ENCODE assay signal across 13 cellular contexts in genomic region chr19:8449830-8450229, GRCh38. TPM values are rescaled to one million over a fixed set of nuclear protein-coding genes. Genes with fewer than 3 reads are reported as not detected.
DNase-seq lines count a peak whose midpoint lies in the region; TF ChIP-seq lines count a peak whose summit lies in the region.
"Had no signal": no experiment of that assay in that cellular context is flagged by ENCODE, and none has a peak within 500 bp of the region (broad histone marks: within the 10 kb centered on the region; RNA-seq: fewer than 3 reads in every experiment).

No MANE protein-coding gene starts in this region.

- H3K4me3 Mint-ChIP-seq in activated naive CD4-positive, alpha-beta T cell treated with anti-CD3 and anti-CD28 coated beads for 36 hours = no peak overlapping the region
- no peak overlapping the region for H3K4me3 Mint-ChIP-seq in activated T-helper 1 cell treated with anti-CD3 and anti-CD28 coated beads, Interleukin-12 subunit alpha, Interleukin-12 subunit beta, Interleukin-2, Interleukin-4 antibody, amounts not matched to agents 30 ng/mL and 10 ng/mL and 1 ng/mL, durations not matched to agents 14 hours and 24 hours and 36 hours

- TF ChIP-seq EP300 in stomach (IDR thresholded peaks at IDR 0.05) = no peak

- H3K9ac ChIP-seq in iPS-20b (ENCODE audit: low read depth, low read length) = peak overlapping the region; percentile 57; the same call in 1 of the 2 replicates

- peaks cover 66% of the 10 kb centered on the region for H3K36me3 ChIP-seq in iPS-20b (ENCODE audit: insufficient read depth, low read depth, low read length)
- H3K36me3 ChIP-seq in stomach = peaks cover 0 to 30% (median 14%) of the 10 kb centered on the region in 4 donors
- H3K36me3 ChIP-seq: ovary had no signal

- H3K27ac Mint-ChIP-seq in activated naive CD4-positive, alpha-beta T cell treated with anti-CD3 and anti-CD28 coated beads for 36 hours = peak overlapping the region; percentile 54
- peak overlapping the region; percentile 19 for H3K27ac Mint-ChIP-seq in activated T-helper 1 cell treated with anti-CD3 and anti-CD28 coated beads, Interleukin-12 subunit alpha, Interleukin-12 subunit beta, Interleukin-2, Interleukin-4 antibody, amounts not matched to agents 30 ng/mL and 10 ng/mL and 1 ng/mL, durations not matched to agents 14 hours and 24 hours and 36 hours

- intact Hi-C loops in activated naive CD4-positive, alpha-beta T cell treated with anti-CD3 and anti-CD28 coated beads for 36 hours (cut with micrococcal nuclease) = loop anchor here (5.0 to 10.0 kb wide), 2 partner anchors 32 to 445 kb away; partner anchors contain the start of gene ELAVL1
- intact Hi-C loops in activated T-helper 1 cell treated with anti-CD3 and anti-CD28 coated beads, Interleukin-12 subunit alpha, Interleukin-12 subunit beta, Interleukin-2, Interleukin-4 antibody, amounts not matched to agents 30 ng/mL and 10 ng/mL and 1 ng/mL, durations not matched to agents 14 hours and 24 hours and 36 hours (cut with micrococcal nuclease) = loop anchor here (5.0 kb wide), 1 partner anchor 37 kb away; no protein-coding TSS in a partner anchor
- intact Hi-C loops in stomach (cut with DNase I; ENCODE audit: low total_unique reads) = no loop called here

- H3K36me3 Mint-ChIP-seq in activated naive CD4-positive, alpha-beta T cell treated with anti-CD3 and anti-CD28 coated beads for 36 hours (ENCODE audit: low read depth) = peaks cover 39% of the 10 kb centered on the region
- peaks cover 31% of the 10 kb centered on the region for H3K36me3 Mint-ChIP-seq in activated T-helper 1 cell treated with anti-CD3 and anti-CD28 coated beads, Interleukin-12 subunit alpha, Interleukin-12 subunit beta, Interleukin-2, Interleukin-4 antibody, amounts not matched to agents 30 ng/mL and 10 ng/mL and 1 ng/mL, durations not matched to agents 14 hours and 24 hours and 36 hours (ENCODE audit: low read depth)

- CTCF ChIA-PET in activated naive CD4-positive, alpha-beta T cell treated with anti-CD3 and anti-CD28 coated beads for 36 hours (lab: Charles Lee) = interaction anchor here (0.6 to 1.9 kb wide), 5 partner anchors 16 to 174 kb away, joined by 3 to 4 read pairs (median 3); partner anchors contain the start of gene MARCHF2

- H3K27me3 ChIP-seq in iPS-20b (ENCODE audit: insufficient read depth, low read length) (no peaks in the 10 kb centered on the region), stomach (no peaks in the 10 kb centered on the region)
- H3K27me3 ChIP-seq: ovary had no signal

- H3K4me1 Mint-ChIP-seq in activated naive CD4-positive, alpha-beta T cell treated with anti-CD3 and anti-CD28 coated beads for 36 hours (ENCODE audit: low read depth) = peaks cover 79% of the 10 kb centered on the region
- peaks cover 67% of the 10 kb centered on the region for H3K4me1 Mint-ChIP-seq in activated T-helper 1 cell treated with anti-CD3 and anti-CD28 coated beads, Interleukin-12 subunit alpha, Interleukin-12 subunit beta, Interleukin-2, Interleukin-4 antibody, amounts not matched to agents 30 ng/mL and 10 ng/mL and 1 ng/mL, durations not matched to agents 14 hours and 24 hours and 36 hours (ENCODE audit: low read depth)

- no peak overlapping the region for H3K27ac ChIP-seq in iPS-20b (ENCODE audit: low read length)
- H3K27ac ChIP-seq in stomach = peak overlapping the region in 3 of 5 donors; percentile 30 to 33 (median 32)
- H3K27ac ChIP-seq: ovary had no signal

- no peaks in the 10 kb centered on the region for H3K9me3 Mint-ChIP-seq in activated naive CD4-positive, alpha-beta T cell treated with anti-CD3 and anti-CD28 coated beads for 36 hours
- H3K9me3 Mint-ChIP-seq in activated T-helper 1 cell treated with anti-CD3 and anti-CD28 coated beads, Interleukin-12 subunit alpha, Interleukin-12 subunit beta, Interleukin-2, Interleukin-4 antibody, amounts not matched to agents 30 ng/mL and 10 ng/mL and 1 ng/mL, durations not matched to agents 14 hours and 24 hours and 36 hours = no peaks in the 10 kb centered on the region

- H3K4me1 ChIP-seq in iPS-20b (ENCODE audit: insufficient read depth, low read length) (peaks cover 45% of the 10 kb centered on the region), stomach (peaks cover 78 to 90% (median 85%) of the 10 kb centered on the region in 4 donors)

- H3K9me3 ChIP-seq in iPS-20b (ENCODE audit: insufficient read depth, low read depth, low read length) (no peaks in the 10 kb centered on the region), stomach (no peaks in the 10 kb centered on the region)
- H3K9me3 ChIP-seq: ovary had no signal

- TF ChIP-seq POLR2A in stomach (IDR thresholded peaks at IDR 0.05) = no peak

- no peak for DNase-seq in activated naive CD4-positive, alpha-beta T cell treated with anti-CD3 and anti-CD28 coated beads for 36 hours
- DNase-seq in activated naive CD4-positive, alpha-beta T cell treated with anti-CD3 and anti-CD28 coated beads, Interleukin-2, amount 50 U/mL, for 16 hours = no peak
- DNase-seq in activated T-helper 1 cell treated with anti-CD3 and anti-CD28 coated beads, Interleukin-12 subunit alpha, Interleukin-12 subunit beta, Interleukin-2, Interleukin-4 antibody, amounts not matched to agents 30 ng/mL and 10 ng/mL and 1 ng/mL, durations not matched to agents 14 hours and 24 hours and 36 hours (ENCODE audit: low spot score) = no peak
- no peak for DNase-seq in stomach
- DNase-seq in pons (ENCODE audit: low spot score) = no peak
- DNase-seq in NCI-H226 = no peak
- DNase-seq in NOMO-1 (lab: John Stamatoyannopoulos, UW; ENCODE audit: unreplicated experiment in 2 of 2) = no peak
- DNase-seq: left cardiac atrium, NCI-H1930, ovary, T-helper 1 cell had no signal

- TF ChIP-seq CTCF in stomach (IDR thresholded peaks at IDR 0.05) = no peak

- 50 to 73% (median 59%) methylated on average over 7 to 8 of the region's 8 CpGs for WGBS in stomach, 5 donors

- peak overlapping the region; percentile 43; the same call in 1 of the 2 replicates for H3K4me3 ChIP-seq in iPS-20b (ENCODE audit: low read length)
- no peak overlapping the region for H3K4me3 ChIP-seq in stomach
- H3K4me3 ChIP-seq: K562, ovary had no signal

- H3K27me3 Mint-ChIP-seq in activated naive CD4-positive, alpha-beta T cell treated with anti-CD3 and anti-CD28 coated beads for 36 hours (ENCODE audit: low read depth) = no peaks in the 10 kb centered on the region
- peaks cover 1% of the 10 kb centered on the region for H3K27me3 Mint-ChIP-seq in activated T-helper 1 cell treated with anti-CD3 and anti-CD28 coated beads, Interleukin-12 subunit alpha, Interleukin-12 subunit beta, Interleukin-2, Interleukin-4 antibody, amounts not matched to agents 30 ng/mL and 10 ng/mL and 1 ng/mL, durations not matched to agents 14 hours and 24 hours and 36 hours (ENCODE audit: insufficient read depth)

RNA-seq across cellular contexts. Expression of gene HNRNPM, which starts 5.1 kb away (rescaled TPM):
- total RNA-seq in activated naive CD4-positive, alpha-beta T cell treated with anti-CD3 and anti-CD28 coated beads for 36 hours = 100 to 1,000 TPM; 151 to 169 TPM
- total RNA-seq in activated T-helper 1 cell treated with anti-CD3 and anti-CD28 coated beads, Interleukin-12 subunit alpha, Interleukin-12 subunit beta, Interleukin-2, Interleukin-4 antibody, amounts not matched to agents 30 ng/mL and 10 ng/mL and 1 ng/mL, durations not matched to agents 14 hours and 24 hours and 36 hours = 323 and 331 TPM in 2 replicates
- total RNA-seq in stomach = 100 to 1,000 TPM in 3 of 5 donors, 10 to 100 TPM in 2; 54.3 to 664 (median 107) TPM
- polyA plus RNA-seq in stomach = 100 to 1,000 TPM in 1 of 3 donors, 10 to 100 TPM in 2; 87.3 to 110 (median 90.0) TPM

RNA-seq across cellular contexts. Expression of gene MARCHF2, which starts 36.7 kb away (rescaled TPM):
- 10 to 100 TPM in 1 of 2 experiments, 1 to 10 TPM in 1; 9.2 to 10.3 TPM for total RNA-seq in activated naive CD4-positive, alpha-beta T cell treated with anti-CD3 and anti-CD28 coated beads for 36 hours
- 8.1 and 9.6 TPM in 2 replicates for total RNA-seq in activated T-helper 1 cell treated with anti-CD3 and anti-CD28 coated beads, Interleukin-12 subunit alpha, Interleukin-12 subunit beta, Interleukin-2, Interleukin-4 antibody, amounts not matched to agents 30 ng/mL and 10 ng/mL and 1 ng/mL, durations not matched to agents 14 hours and 24 hours and 36 hours
- 10 to 100 TPM; 24.3 to 98.2 (median 33.4) TPM for total RNA-seq in stomach
- polyA plus RNA-seq in stomach = 10 to 100 TPM; 23.5 to 43.4 (median 38.2) TPM

RNA-seq across cellular contexts. Expression of gene PRAM1, which starts 52.6 kb away (rescaled TPM):
- total RNA-seq in activated naive CD4-positive, alpha-beta T cell treated with anti-CD3 and anti-CD28 coated beads for 36 hours = under 1 TPM; 0.40 to 0.45 TPM
- 0.10 and 0.44 TPM in 2 replicates for total RNA-seq in activated T-helper 1 cell treated with anti-CD3 and anti-CD28 coated beads, Interleukin-12 subunit alpha, Interleukin-12 subunit beta, Interleukin-2, Interleukin-4 antibody, amounts not matched to agents 30 ng/mL and 10 ng/mL and 1 ng/mL, durations not matched to agents 14 hours and 24 hours and 36 hours
- 1 to 10 TPM in 1 of 5 donors, under 1 TPM in 1, not detected in 3; 0.37 to 1.2 TPM for total RNA-seq in stomach
- polyA plus RNA-seq in stomach = 1 to 10 TPM in 1 of 3 donors, under 1 TPM in 1, not detected in 1; 0.81 to 1.4 TPM

RNA-seq across cellular contexts. Expression of gene RAB11B, which starts 59.7 kb away (rescaled TPM):
- 10 to 100 TPM; 61.9 to 69.6 TPM for total RNA-seq in activated naive CD4-positive, alpha-beta T cell treated with anti-CD3 and anti-CD28 coated beads for 36 hours
- 75.1 and 81.0 TPM in 2 replicates for total RNA-seq in activated T-helper 1 cell treated with anti-CD3 and anti-CD28 coated beads, Interleukin-12 subunit alpha, Interleukin-12 subunit beta, Interleukin-2, Interleukin-4 antibody, amounts not matched to agents 30 ng/mL and 10 ng/mL and 1 ng/mL, durations not matched to agents 14 hours and 24 hours and 36 hours
- total RNA-seq in stomach = 100 to 1,000 TPM in 2 of 5 donors, 10 to 100 TPM in 3; 47.7 to 108 (median 79.9) TPM
- polyA plus RNA-seq in stomach = 100 to 1,000 TPM in 1 of 3 donors, 10 to 100 TPM in 2; 57.5 to 116 (median 78.8) TPM
